Comparison of ENCODE assay signal across 8 cellular contexts in the genomic region with DNA sequence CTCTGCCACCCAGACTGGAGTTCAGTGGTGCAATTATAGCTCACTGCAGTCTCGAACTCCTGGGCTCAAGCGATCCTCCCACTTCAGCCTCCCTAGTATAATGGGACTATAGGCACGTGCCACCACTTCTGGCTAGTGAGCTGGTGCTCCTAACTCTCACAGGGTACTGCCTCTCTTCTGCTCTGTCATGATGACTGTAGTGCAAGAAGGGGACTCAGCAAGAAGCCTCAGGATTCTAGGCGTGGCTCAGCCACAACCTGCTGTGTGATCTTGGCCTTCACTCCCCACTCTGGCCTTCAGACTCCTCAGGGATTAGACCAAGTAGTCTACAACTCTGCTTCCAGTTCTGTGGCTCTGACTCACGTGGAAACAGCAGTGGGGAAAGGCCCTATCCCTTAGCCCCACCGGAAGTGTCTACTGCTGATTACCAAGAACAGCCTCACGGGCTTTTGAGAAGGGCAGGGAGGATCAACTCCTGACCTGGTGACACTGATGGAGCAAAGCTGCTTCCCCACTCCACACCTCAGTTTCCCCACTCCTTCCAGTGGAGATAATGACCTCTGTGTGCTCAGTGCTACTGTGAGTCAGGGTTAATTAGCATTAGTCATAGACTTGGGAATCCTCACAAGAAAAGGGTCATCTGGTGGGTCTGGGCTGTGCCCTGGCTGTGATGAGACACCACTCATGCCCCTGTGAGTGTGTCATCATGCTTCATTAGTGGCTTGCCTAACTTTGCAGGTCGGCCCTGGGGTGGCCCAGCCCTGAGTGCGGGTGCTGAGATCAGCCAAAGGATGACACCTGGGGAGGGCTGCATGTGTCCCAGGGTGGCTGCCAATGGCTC. TPM values are rescaled to one million over a fixed set of nuclear protein-coding genes. Genes with fewer than 3 reads are reported as not detected.
DNase-seq lines count a peak whose midpoint lies in the region; ATAC-seq lines count a peak whose summit lies in the region.

No MANE protein-coding gene starts in this region.

- H3K4me3 Mint-ChIP-seq in immature natural killer cell = no peak overlapping the region

- H3K27ac Mint-ChIP-seq in immature natural killer cell = peak overlapping the region in 1 of 6 donors; percentile 34

- H3K4me1 Mint-ChIP-seq in immature natural killer cell = no peaks in the 10 kb centered on the region

- H3K9me3 Mint-ChIP-seq in immature natural killer cell = no peaks in the 10 kb centered on the region

- H3K27me3 Mint-ChIP-seq in immature natural killer cell (ENCODE audit: low read depth in 3 of 3) = peaks cover 0 to 2% (median 1%) of the 10 kb centered on the region in 3 donors

- DNase-seq in stimulated activated CD4-positive, alpha-beta T cell treated with anti-CD3 and anti-CD28 coated beads, Interleukin-15, amount 100 ng/mL, for 24 hours = peak; percentile 38
- no peak for DNase-seq in stimulated activated CD4-positive, alpha-beta T cell treated with anti-CD3 and anti-CD28 coated beads, Interleukin-4, amount 100 ng/mL, for 4 hours
- DNase-seq in T1000 (lab: John Stamatoyannopoulos, UW) (peak; percentile 78), fibroblast of peridontal ligament (ENCODE audit: extremely low read depth) (peak; percentile 85), 8988T (no peak), immature natural killer cell (no peak)
- peak; percentile 8 for DNase-seq in stimulated activated CD4-positive, alpha-beta T cell treated with anti-CD3 and anti-CD28 coated beads, Interleukin-4, amount 100 ng/mL, for 24 hours

- H3K36me3 Mint-ChIP-seq in immature natural killer cell = no peaks in the 10 kb centered on the region

- peak; percentile 17 for ATAC-seq in HG03066 (IDR thresholded peaks at IDR 0.05; ENCODE audit: low read depth, unreplicated experiment)

RNA-seq across cellular contexts. Expression of a gene that starts 41.1 kb away (rescaled TPM):
- polyA plus RNA-seq in immature natural killer cell = 10 to 100 TPM in 2 of 3 donors, 1 to 10 TPM in 1; 8.5 to 11.3 (median 10.8) TPM

RNA-seq across cellular contexts. Expression of a gene that starts 57.3 kb away (rescaled TPM):
- polyA plus RNA-seq in immature natural killer cell = 10 to 100 TPM; 28.1 to 71.9 (median 32.2) TPM

Comparison
In these comparisons a context has a peak if more than half of its experiments do, and no peak if none do; other contexts are left out.
1. DNase-seq: peak in stimulated activated CD4-positive, alpha-beta T cell treated with anti-CD3 and anti-CD28 coated beads, Interleukin-15, amount 100 ng/mL, for 24 hours (single experiment), T1000 (single experiment), fibroblast of peridontal ligament (single experiment) and stimulated activated CD4-positive, alpha-beta T cell treated with anti-CD3 and anti-CD28 coated beads, Interleukin-4, amount 100 ng/mL, for 24 hours (single experiment); none in stimulated activated CD4-positive, alpha-beta T cell treated with anti-CD3 and anti-CD28 coated beads, Interleukin-4, amount 100 ng/mL, for 4 hours (0 of 2), 8988T (single experiment) and immature natural killer cell (0 of 3).